Comparison of ENCODE assay signal across 37 cellular contexts in genomic region chr2:42815725-42816124, GRCh38. TPM values are rescaled to one million over a fixed set of nuclear protein-coding genes. Genes with fewer than 3 reads are reported as not detected.
"Had no signal": no experiment of that assay in that cellular context is flagged by ENCODE, and none has a peak within 500 bp of the region (broad histone marks: within the 10 kb centered on the region; RNA-seq: fewer than 3 reads in every experiment).

No MANE protein-coding gene starts in this region.

- ATAC-seq: activated CD8-positive, alpha-beta T cell treated with anti-CD3 and anti-CD28 coated beads for 36 hours; activated naive CD4-positive, alpha-beta T cell treated with anti-CD3 and anti-CD28 coated beads, Interleukin-2, amount 50 U/mL, for 72 hours; activated T-cell treated with anti-CD3 and anti-CD28 coated beads, Interleukin-2, amount 50 U/mL, for 4 hours; activated T-cell treated with anti-CD3 and anti-CD28 coated beads, Interleukin-2, amount 50 U/mL, for 72 hours; activated T-helper 17 cell treated with anti-CD3 and anti-CD28 coated beads, Interleukin-2, amount 50 U/mL, for 72 hours; body of pancreas had no signal

- FAIRE-seq: astrocyte, TTC549 had no signal

- DNase-seq: activated B cell treated with CpG ODN at 0.5 μM for 24 hours; activated CD4-positive, alpha-beta memory T cell treated with anti-CD3 and anti-CD28 coated beads for 36 hours; activated CD4-positive, alpha-beta T cell treated with anti-CD3 and anti-CD28 coated beads for 4 hours; activated CD4-positive, alpha-beta T cell treated with anti-CD3 and anti-CD28 coated beads, Interleukin-2, amount 10 ng/mL, durations not matched to agents 24 days and 14 days; activated CD4-positive, alpha-beta T cell treated with anti-CD3 and anti-CD28 coated beads, Interleukin-2, amount 50 U/mL, for 1 hour; activated CD4-positive, alpha-beta T cell treated with anti-CD3 and anti-CD28 coated beads, Interleukin-2, amount 50 U/mL, for 4 hours; activated CD4-positive, CD25-positive, alpha-beta regulatory T cell treated with anti-CD3 and anti-CD28 coated beads, Interleukin-2, amount 50 U/mL, for 72 hours; activated CD8-positive, alpha-beta memory T cell treated with anti-CD3 and anti-CD28 coated beads, Interleukin-2, amount 50 U/mL, for 4 hours; activated CD8-positive, alpha-beta T cell treated with anti-CD3 and anti-CD28 coated beads for 36 hours; activated effector memory CD4-positive, alpha-beta T cell treated with anti-CD3 and anti-CD28 coated beads, Interleukin-2, amount 50 U/mL, for 16 hours; activated gamma-delta T cell treated with Interleukin-2 at 50 U/mL for 16 hours; activated naive CD4-positive, alpha-beta T cell; activated naive CD4-positive, alpha-beta T cell treated with anti-CD3 and anti-CD28 coated beads for 36 hours; activated naive CD4-positive, alpha-beta T cell treated with anti-CD3 and anti-CD28 coated beads, Interleukin-2, amount 50 U/mL, for 16 hours; activated naive CD8-positive, alpha-beta T cell treated with anti-CD3 and anti-CD28 coated beads for 36 hours; activated T-cell treated with anti-CD3 and anti-CD28 coated beads for 4 hours; activated T-cell treated with anti-CD3 and anti-CD28 coated beads, Interleukin-2, amount 50 U/mL, for 1 hour; activated T-cell treated with anti-CD3 and anti-CD28 coated beads, Interleukin-2, amount 50 U/mL, for 4 hours; activated T-cell treated with anti-CD3 and anti-CD28 coated beads, Interleukin-2, amount 50 U/mL, for 72 hours; adrenal gland; amniotic stem cell; aorta; body of pancreas; brain microvascular endothelial cell; central memory CD4-positive, alpha-beta T cell; T-helper 2 cell; T-helper 9 cell had no signal

- H3K36me3 ChIP-seq: adrenal gland, brain microvascular endothelial cell, breast epithelium had no signal

- H3K9me3 Mint-ChIP-seq: activated B cell treated with CpG ODN at 0.5 μM for 24 hours; activated CD4-positive, alpha-beta memory T cell treated with anti-CD3 and anti-CD28 coated beads for 36 hours; activated naive CD4-positive, alpha-beta T cell treated with anti-CD3 and anti-CD28 coated beads for 36 hours; activated naive CD4-positive, alpha-beta T cell treated with anti-CD3 and anti-CD28 coated beads, Interleukin-2, amount 50 U/mL, for 72 hours; activated T-cell treated with anti-CD3 and anti-CD28 coated beads, Interleukin-2, amount 50 U/mL, for 72 hours; activated T-helper 1 cell treated with anti-CD3 and anti-CD28 coated beads, Interleukin-12 subunit alpha, Interleukin-12 subunit beta, Interleukin-2, Interleukin-4 antibody, amounts not matched to agents 30 ng/mL and 10 ng/mL and 1 ng/mL, durations not matched to agents 14 hours and 24 hours and 36 hours; activated T-helper 17 cell treated with anti-CD3 and anti-CD28 coated beads, Interleukin-2, amount 50 U/mL, for 72 hours; T-helper 2 cell treated with Interferon-gamma antibody and Interleukin-4, amounts not matched to agents 5 μg/mL and 100 μg/mL, for 36 hours had no signal

- H3K4me1 ChIP-seq: breast epithelium had no signal

- H3K4me3 Mint-ChIP-seq: activated B cell treated with CpG ODN at 0.5 μM for 24 hours; activated CD4-positive, alpha-beta memory T cell treated with anti-CD3 and anti-CD28 coated beads for 36 hours; activated CD4-positive, alpha-beta T cell treated with anti-CD3 and anti-CD28 coated beads, Interleukin-2, amount 10 ng/mL, durations not matched to agents 24 days and 14 days; activated CD8-positive, alpha-beta T cell treated with anti-CD3 and anti-CD28 coated beads for 36 hours; activated naive CD4-positive, alpha-beta T cell treated with anti-CD3 and anti-CD28 coated beads for 36 hours; activated naive CD8-positive, alpha-beta T cell treated with anti-CD3 and anti-CD28 coated beads for 36 hours; activated T-cell treated with anti-CD3 and anti-CD28 coated beads, Interleukin-2, amount 50 U/mL, for 4 hours; activated T-cell treated with anti-CD3 and anti-CD28 coated beads, Interleukin-2, amount 50 U/mL, for 72 hours; activated T-helper 1 cell treated with anti-CD3 and anti-CD28 coated beads, Interleukin-12 subunit alpha, Interleukin-12 subunit beta, Interleukin-2, Interleukin-4 antibody, amounts not matched to agents 30 ng/mL and 10 ng/mL and 1 ng/mL, durations not matched to agents 14 hours and 24 hours and 36 hours; activated T-helper 17 cell treated with anti-CD3 and anti-CD28 coated beads, Interleukin-2, amount 50 U/mL, for 72 hours; T-helper 1 cell treated with Interleukin-12 subunit alpha and Interleukin-12 subunit beta and Interleukin-4 antibody, amounts not matched to agents 30 μg/mL and 1 μg/mL, for 36 hours; T-helper 2 cell treated with Interferon-gamma antibody and Interleukin-4, amounts not matched to agents 5 μg/mL and 100 μg/mL, for 36 hours had no signal

- H3K9me3 ChIP-seq: adrenal gland, body of pancreas, breast epithelium had no signal

- H3K27me3 Mint-ChIP-seq: activated B cell treated with CpG ODN at 0.5 μM for 24 hours; activated CD8-positive, alpha-beta T cell treated with anti-CD3 and anti-CD28 coated beads for 36 hours; activated naive CD8-positive, alpha-beta T cell treated with anti-CD3 and anti-CD28 coated beads for 36 hours; activated T-helper 17 cell treated with anti-CD3 and anti-CD28 coated beads, Interleukin-2, amount 50 U/mL, for 72 hours had no signal

- H3K27ac ChIP-seq: adrenal gland, body of pancreas, brain microvascular endothelial cell, breast epithelium, VCaP had no signal

- H3K27me3 ChIP-seq: adrenal gland, body of pancreas, brain microvascular endothelial cell, breast epithelium had no signal

- H3K4me3 ChIP-seq: adrenal gland, body of pancreas, breast epithelium had no signal

- H3K27ac Mint-ChIP-seq: activated B cell treated with CpG ODN at 0.5 μM for 24 hours; activated CD4-positive, alpha-beta memory T cell treated with anti-CD3 and anti-CD28 coated beads for 36 hours; activated CD4-positive, alpha-beta T cell treated with anti-CD3 and anti-CD28 coated beads, Interleukin-2, amount 10 ng/mL, durations not matched to agents 24 days and 14 days; activated CD8-positive, alpha-beta T cell treated with anti-CD3 and anti-CD28 coated beads for 36 hours; activated naive CD4-positive, alpha-beta T cell treated with anti-CD3 and anti-CD28 coated beads for 36 hours; activated naive CD4-positive, alpha-beta T cell treated with anti-CD3 and anti-CD28 coated beads, Interleukin-2, amount 50 U/mL, for 72 hours; activated naive CD8-positive, alpha-beta T cell treated with anti-CD3 and anti-CD28 coated beads for 36 hours; activated T-cell treated with anti-CD3 and anti-CD28 coated beads, Interleukin-2, amount 50 U/mL, for 72 hours; activated T-helper 1 cell treated with anti-CD3 and anti-CD28 coated beads, Interleukin-12 subunit alpha, Interleukin-12 subunit beta, Interleukin-2, Interleukin-4 antibody, amounts not matched to agents 30 ng/mL and 10 ng/mL and 1 ng/mL, durations not matched to agents 14 hours and 24 hours and 36 hours; activated T-helper 17 cell treated with anti-CD3 and anti-CD28 coated beads, Interleukin-2, amount 50 U/mL, for 72 hours; T-helper 1 cell treated with Interleukin-12 subunit alpha and Interleukin-12 subunit beta and Interleukin-4 antibody, amounts not matched to agents 30 μg/mL and 1 μg/mL, for 36 hours; T-helper 2 cell treated with Interferon-gamma antibody and Interleukin-4, amounts not matched to agents 5 μg/mL and 100 μg/mL, for 36 hours had no signal

RNA-seq across cellular contexts. Expression of gene OXER1, which starts 51.8 kb away (rescaled TPM):
- total RNA-seq: activated CD4-positive, alpha-beta memory T cell treated with anti-CD3 and anti-CD28 coated beads for 36 hours; activated CD8-positive, alpha-beta memory T cell treated with anti-CD3 and anti-CD28 coated beads for 36 hours had no signal
